19 cellular contexts compared by ENCODE assay signal in the genomic region with DNA sequence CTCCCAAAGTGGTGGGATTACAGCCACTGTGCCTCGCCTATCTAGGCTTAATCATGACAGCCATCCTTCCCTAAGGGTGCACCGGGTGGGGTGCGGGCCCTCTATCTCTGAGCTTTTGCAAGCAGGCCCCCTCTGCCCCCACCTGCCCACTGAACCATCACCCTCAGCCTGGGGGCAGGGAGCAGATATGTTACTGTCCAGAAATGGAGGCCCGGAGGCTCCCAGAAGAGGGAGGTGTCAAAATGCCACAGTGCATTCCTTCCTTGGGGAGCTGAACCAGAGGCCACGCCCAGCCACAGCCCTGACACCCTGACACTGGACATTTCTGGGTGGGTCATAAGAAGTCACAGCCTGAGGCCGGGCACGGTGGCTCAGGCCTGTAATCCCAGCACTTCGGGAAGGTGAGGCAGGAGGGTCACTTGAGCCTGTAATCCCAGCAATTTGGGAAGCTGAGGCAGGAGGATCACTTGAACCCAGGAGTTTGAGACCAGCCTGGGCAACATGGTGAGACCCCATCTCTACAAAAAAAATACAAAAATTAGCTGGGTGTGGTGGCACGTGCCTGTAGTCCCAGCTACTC. TPM values are rescaled to one million over a fixed set of nuclear protein-coding genes. Genes with fewer than 3 reads are reported as not detected.
DNase-seq lines count a peak whose midpoint lies in the region; ATAC-seq, FAIRE-seq and TF ChIP-seq lines count a peak whose summit lies in the region.
"Had no signal": no experiment of that assay in that cellular context is flagged by ENCODE, and none has a peak within 500 bp of the region (broad histone marks: within the 10 kb centered on the region; RNA-seq: fewer than 3 reads in every experiment).

No MANE protein-coding gene starts in this region.

- no peaks in the 10 kb centered on the region for H3K36me3 ChIP-seq in SK-N-SH (replicated peaks in 1 of 2; ENCODE audit: control insufficient read depth in 1 of 2, insufficient read depth in 2 of 2, low read length in 1 of 2)
- H3K36me3 ChIP-seq in Peyer's patch = no peaks in the 10 kb centered on the region
- no peaks in the 10 kb centered on the region for H3K36me3 ChIP-seq in upper lobe of right lung
- H3K36me3 ChIP-seq: breast epithelium, HAP-1 had no signal

- no peaks in the 10 kb centered on the region for H3K9me3 ChIP-seq in SK-N-SH
- no peaks in the 10 kb centered on the region for H3K9me3 ChIP-seq in Peyer's patch
- H3K9me3 ChIP-seq in upper lobe of right lung = no peaks in the 10 kb centered on the region
- H3K9me3 ChIP-seq: breast epithelium, HAP-1, SJSA1 had no signal

- no peak overlapping the region for H3K4me2 ChIP-seq in SK-N-SH

- TF ChIP-seq POLR2A in Peyer's patch (IDR thresholded peaks at IDR 0.05) = peak; percentile 44 to 81
- no peak for TF ChIP-seq POLR2A in GM12892 (IDR thresholded peaks at IDR 0.05; ENCODE audit: low read depth, low read length)

- H3K4me1 ChIP-seq in SK-N-SH (ENCODE audit: control insufficient read depth in 1 of 2, insufficient read depth in 2 of 2, low read depth in 1 of 2, low read length in 1 of 2) = peaks cover 6 to 16% of the 10 kb centered on the region in 2 experiments; a peak in 3 of 4 replicates
- H3K4me1 ChIP-seq in Peyer's patch = peaks cover 6 to 47% (median 30%) of the 10 kb centered on the region in 4 donors
- peaks cover 23% of the 10 kb centered on the region for H3K4me1 ChIP-seq in upper lobe of right lung

- H3K9me2 ChIP-seq in SK-N-SH = no peaks in the 10 kb centered on the region

- H3K4me3 ChIP-seq in SK-N-SH (ENCODE audit: low read depth in 2 of 2, low read length in 1 of 2) = no peak overlapping the region
- peak overlapping the region in 2 of 4 donors; percentile 21 to 41 for H3K4me3 ChIP-seq in Peyer's patch
- H3K4me3 ChIP-seq in upper lobe of right lung = no peak overlapping the region
- H3K4me3 ChIP-seq: breast epithelium, HAP-1, SJSA1 had no signal

- H4K20me1 ChIP-seq in SK-N-SH (ENCODE audit: insufficient read depth) = no peaks in the 10 kb centered on the region

- H3K9ac ChIP-seq in SK-N-SH = no peak overlapping the region

- 83% methylated on average over 9 of the region's 9 CpGs for WGBS in SK-N-SH (ENCODE audit: low lambda C conversion rate)

- FAIRE-seq in GM12892 (lab: Jason Lieb, UNC) = no peak
- FAIRE-seq: endometrium had no signal

- no peak for TF ChIP-seq CTCF in SK-N-SH (IDR thresholded peaks at IDR 0.05)
- no peak for TF ChIP-seq CTCF in Peyer's patch (IDR thresholded peaks at IDR 0.05)
- no peak for TF ChIP-seq CTCF in upper lobe of right lung (IDR thresholded peaks at IDR 0.05)

- POLR2A ChIA-PET in SK-N-SH (lab: Yijun Ruan, JAX) = no interaction called here

- H3F3A ChIP-seq in SK-N-SH (replicated peaks; ENCODE audit: insufficient read depth) = peaks cover 31% of the 10 kb centered on the region

- no peak for TF ChIP-seq RAD21 in SK-N-SH (IDR thresholded peaks at IDR 0.05; ENCODE audit: low read length)

- intact Hi-C loops in upper lobe of right lung (cut with DNase I) = no loop called here

- H3K27ac ChIP-seq in SK-N-SH (ENCODE audit: low read depth in 2 of 2, low read length in 1 of 2) (no peak overlapping the region), Peyer's patch (peak overlapping the region in 3 of 4 donors; percentile 73 to 99 (median 99)), upper lobe of right lung (no peak overlapping the region)
- H3K27ac ChIP-seq: 22Rv1, breast epithelium, HL-60, SJSA1 had no signal

- H3K27me3 ChIP-seq in SK-N-SH (ENCODE audit: insufficient read depth) (no peaks in the 10 kb centered on the region), Peyer's patch (no peaks in the 10 kb centered on the region), upper lobe of right lung (no peaks in the 10 kb centered on the region)
- H3K27me3 ChIP-seq: breast epithelium, SJSA1 had no signal

- ATAC-seq in SK-N-SH treated with all-trans-retinoic acid at 6 μM for 48 hours = no peak
- ATAC-seq in upper lobe of right lung = no peak
- ATAC-seq in HG03432 (IDR thresholded peaks at IDR 0.05; ENCODE audit: unreplicated experiment) = no peak
- ATAC-seq: stimulated activated effector memory CD8-positive, alpha-beta T cell treated with anti-CD3 and anti-CD28 coated beads, Interleukin-12 subunit alpha, Interleukin-12 subunit beta, amount 100 ng/mL, for 72 hours had no signal

- no peaks in the 10 kb centered on the region for H3K79me2 ChIP-seq in SK-N-SH (ENCODE audit: insufficient read depth)

- CTCF ChIA-PET in SK-N-SH (lab: Yijun Ruan, JAX) = interaction anchor here (0.7 to 1.5 kb wide), 7 partner anchors 9 to 151 kb away, joined by 3 to 6 read pairs (median 3); no protein-coding TSS in a partner anchor

- no peak for TF ChIP-seq EP300 in SK-N-SH (IDR thresholded peaks at IDR 0.05; ENCODE audit: borderline replicate concordance in 1 of 2, low read depth in 1 of 2, low read length in 1 of 2)

- H2AFZ ChIP-seq in SK-N-SH (ENCODE audit: low read depth) = no peak overlapping the region

- peak; percentile 19 for DNase-seq in SK-N-SH
- DNase-seq in Peyer's patch = peak in 2 of 3 donors; percentile 84 to 86
- peak; percentile 87 for DNase-seq in islet precursor cell
- DNase-seq in upper lobe of right lung = peak; percentile 76
- DNase-seq in activated effector memory CD4-positive, alpha-beta T cell treated with anti-CD3 and anti-CD28 coated beads, Interleukin-2, amount 50 U/mL, for 16 hours = no peak
- DNase-seq in GM12892 (ENCODE audit: insufficient read length) = no peak
- DNase-seq: activated naive CD4-positive, alpha-beta T cell treated with anti-CD3 and anti-CD28 coated beads, Interleukin-2, amount 50 U/mL, for 16 hours; COR-L47; glutamatergic neuron; stimulated activated CD4-positive, alpha-beta T cell treated with anti-CD3 and anti-CD28 coated beads, Interleukin-4, amount 100 ng/mL, for 24 hours had no signal

TF ChIP-seq in SK-N-SH, 30 proteins besides CTCF, POLR2A, EP300 and RAD21 (continues in another document):
- TF ChIP-seq JUND (IDR thresholded peaks at IDR 0.05) = no peak
- TF ChIP-seq MXI1 (IDR thresholded peaks at IDR 0.05; ENCODE audit: low read depth, low read length) = no peak
- TF ChIP-seq RXRA (IDR thresholded peaks at IDR 0.05; ENCODE audit: borderline replicate concordance, low read depth) = no peak
- TF ChIP-seq, protein P1, sequence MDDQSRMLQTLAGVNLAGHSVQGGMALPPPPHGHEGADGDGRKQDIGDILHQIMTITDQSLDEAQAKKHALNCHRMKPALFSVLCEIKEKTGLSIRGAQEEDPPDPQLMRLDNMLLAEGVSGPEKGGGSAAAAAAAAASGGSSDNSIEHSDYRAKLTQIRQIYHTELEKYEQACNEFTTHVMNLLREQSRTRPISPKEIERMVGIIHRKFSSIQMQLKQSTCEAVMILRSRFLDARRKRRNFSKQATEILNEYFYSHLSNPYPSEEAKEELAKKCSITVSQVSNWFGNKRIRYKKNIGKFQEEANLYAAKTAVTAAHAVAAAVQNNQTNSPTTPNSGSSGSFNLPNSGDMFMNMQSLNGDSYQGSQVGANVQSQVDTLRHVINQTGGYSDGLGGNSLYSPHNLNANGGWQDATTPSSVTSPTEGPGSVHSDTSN (IDR thresholded peaks at IDR 0.05) = no peak
- TF ChIP-seq, protein P2, sequence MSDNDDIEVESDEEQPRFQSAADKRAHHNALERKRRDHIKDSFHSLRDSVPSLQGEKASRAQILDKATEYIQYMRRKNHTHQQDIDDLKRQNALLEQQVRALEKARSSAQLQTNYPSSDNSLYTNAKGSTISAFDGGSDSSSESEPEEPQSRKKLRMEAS (IDR thresholded peaks at IDR 0.05; ENCODE audit: low read depth) = no peak
- no peak for TF ChIP-seq TAF1 (IDR thresholded peaks at IDR 0.05; ENCODE audit: borderline replicate concordance, low read depth, low read length)
- TF ChIP-seq GATA2 (CRISPR knock-in tag; IDR thresholded peaks at IDR 0.05) = no peak
- TF ChIP-seq FOXJ3 (CRISPR knock-in tag; IDR thresholded peaks at IDR 0.05) = no peak

TF ChIP-seq in SK-N-SH treated with all-trans-retinoic acid at 6 μM for 48 hours, 23 proteins besides CTCF, POLR2A, EP300 and RAD21 (continues in another document):
- TF ChIP-seq BACH2 (CRISPR knock-in tag; IDR thresholded peaks at IDR 0.05; ENCODE audit: borderline replicate concordance) (no peak), TCF4 (CRISPR knock-in tag; IDR thresholded peaks at IDR 0.05; ENCODE audit: borderline replicate concordance) (no peak), SNAI2 (CRISPR knock-in tag; IDR thresholded peaks at IDR 0.05) (no peak), TOX (CRISPR knock-in tag; IDR thresholded peaks at IDR 0.05; ENCODE audit: borderline replicate concordance) (no peak)
- TF ChIP-seq, protein P3, sequence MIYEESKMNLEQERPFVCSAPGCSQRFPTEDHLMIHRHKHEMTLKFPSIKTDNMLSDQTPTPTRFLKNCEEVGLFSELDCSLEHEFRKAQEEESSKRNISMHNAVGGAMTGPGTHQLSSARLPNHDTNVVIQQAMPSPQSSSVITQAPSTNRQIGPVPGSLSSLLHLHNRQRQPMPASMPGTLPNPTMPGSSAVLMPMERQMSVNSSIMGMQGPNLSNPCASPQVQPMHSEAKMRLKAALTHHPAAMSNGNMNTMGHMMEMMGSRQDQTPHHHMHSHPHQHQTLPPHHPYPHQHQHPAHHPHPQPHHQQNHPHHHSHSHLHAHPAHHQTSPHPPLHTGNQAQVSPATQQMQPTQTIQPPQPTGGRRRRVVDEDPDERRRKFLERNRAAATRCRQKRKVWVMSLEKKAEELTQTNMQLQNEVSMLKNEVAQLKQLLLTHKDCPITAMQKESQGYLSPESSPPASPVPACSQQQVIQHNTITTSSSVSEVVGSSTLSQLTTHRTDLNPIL (CRISPR knock-in tag; IDR thresholded peaks at IDR 0.05; ENCODE audit: low read depth) = no peak

RNA-seq across cellular contexts. Expression of a gene that starts 23.0 kb away (rescaled TPM):
- polyA plus RNA-seq in SK-N-SH (2012; rRNA removed) = 2,583 and 4,707 TPM in 2 replicates
- polyA plus RNA-seq in SK-N-SH (2012; cell fraction: cytosol; rRNA removed) = 3,036 and 4,390 TPM in 2 replicates
- polyA plus RNA-seq in SK-N-SH (2012; cell fraction: nucleus; rRNA removed) = 4,302 and 8,336 TPM in 2 replicates
- 1,000 to 10,000 TPM; 3,308 to 5,502 (median 3,941) TPM for total RNA-seq in Peyer's patch
- total RNA-seq in upper lobe of right lung = 3,962 TPM
- polyA plus RNA-seq in GM12892 (2012; ENCODE audit: missing spikeins) = 10,904 TPM

RNA-seq across cellular contexts. Expression of a gene that starts 39.2 kb away (rescaled TPM):
- polyA plus RNA-seq in SK-N-SH (2012; rRNA removed) = 222 and 287 TPM in 2 replicates
- polyA plus RNA-seq in SK-N-SH (2012; cell fraction: cytosol; rRNA removed) = 108 and 201 TPM in 2 replicates
- polyA plus RNA-seq in SK-N-SH (2012; cell fraction: nucleus; rRNA removed) = 255 and 304 TPM in 2 replicates
- total RNA-seq in Peyer's patch (10 to 100 TPM in 1 of 4 donors, 1 to 10 TPM in 3; 2.1 to 22.3 (median 5.9) TPM), upper lobe of right lung (52.5 TPM)
- 71.1 TPM for polyA plus RNA-seq in GM12892 (2012; ENCODE audit: missing spikeins)

RNA-seq across cellular contexts. Expression of a gene that starts 39.8 kb away (rescaled TPM):
- 5.7 and 6.0 TPM in 2 replicates for polyA plus RNA-seq in SK-N-SH (2012; rRNA removed)
- 2.1 and 3.7 TPM in 2 replicates for polyA plus RNA-seq in SK-N-SH (2012; cell fraction: cytosol; rRNA removed)
- polyA plus RNA-seq in SK-N-SH (2012; cell fraction: nucleus; rRNA removed) = 10.9 and 11.2 TPM in 2 replicates
- total RNA-seq in Peyer's patch (10 to 100 TPM in 3 of 4 donors, 1 to 10 TPM in 1; 9.1 to 15.3 (median 13.1) TPM), upper lobe of right lung (8.1 TPM)
- 1.9 TPM for polyA plus RNA-seq in GM12892 (2012; ENCODE audit: missing spikeins)

Comparison
In these comparisons a context has a peak if more than half of its experiments do, and no peak if none do; other contexts are left out.
1. DNase-seq: peak in SK-N-SH (single experiment), Peyer's patch (2 of 3), islet precursor cell (single experiment) and upper lobe of right lung (single experiment); none in activated effector memory CD4-positive, alpha-beta T cell treated with anti-CD3 and anti-CD28 coated beads, Interleukin-2, amount 50 U/mL, for 16 hours (single experiment) and GM12892 (single experiment).
2. H3K27ac ChIP-seq: peak in Peyer's patch (3 of 4); none in SK-N-SH (0 of 2) and upper lobe of right lung (single experiment).